25 cellular contexts compared by ENCODE assay signal in genomic region chr6:114164206-114164605, GRCh38.
"Had no signal": no experiment of that assay in that cellular context is flagged by ENCODE, and none has a peak within 500 bp of the region (broad histone marks: within the 10 kb centered on the region; RNA-seq: fewer than 3 reads in every experiment).

No MANE protein-coding gene starts in this region.

- H3K27me3 ChIP-seq: colonic mucosa, gastrocnemius medialis had no signal

- H3K36me3 ChIP-seq: colonic mucosa, esophagus squamous epithelium, gastrocnemius medialis, heart right ventricle, left ventricle myocardium inferior, lower lobe of right lung had no signal

- DNase-seq: colonic mucosa; cortex of kidney; effector CD8-positive, alpha-beta T cell; effector memory CD8-positive, alpha-beta T cell; endodermal cell; erythroblast; esophagus squamous epithelium; foreskin fibroblast; foreskin melanocyte; gastrocnemius medialis; glutamatergic neuron; head of caudate nucleus; heart right ventricle; hypothalamus; immature natural killer cell; islet precursor cell; kidney; kidney glomerular epithelial cell; left colon; left ventricle myocardium inferior; lower lobe of right lung; mesenchymal stem cell; midbrain had no signal

- H3K27ac ChIP-seq: colonic mucosa, epithelial cell of prostate, esophagus squamous epithelium, gastrocnemius medialis, heart right ventricle, left ventricle myocardium inferior, lower lobe of right lung had no signal

- H3K4me1 ChIP-seq: colonic mucosa, esophagus squamous epithelium, heart right ventricle, left ventricle myocardium inferior, lower lobe of right lung had no signal

- H3K4me3 ChIP-seq: colonic mucosa, esophagus squamous epithelium, gastrocnemius medialis, heart right ventricle, left ventricle myocardium inferior, lower lobe of right lung had no signal

- H3K9me3 ChIP-seq: colonic mucosa, esophagus squamous epithelium, gastrocnemius medialis, heart right ventricle, left ventricle myocardium inferior, lower lobe of right lung had no signal

- FAIRE-seq: endometrium, kidney had no signal
